1 cellular context compared by ENCODE assay signal in the genomic region with DNA sequence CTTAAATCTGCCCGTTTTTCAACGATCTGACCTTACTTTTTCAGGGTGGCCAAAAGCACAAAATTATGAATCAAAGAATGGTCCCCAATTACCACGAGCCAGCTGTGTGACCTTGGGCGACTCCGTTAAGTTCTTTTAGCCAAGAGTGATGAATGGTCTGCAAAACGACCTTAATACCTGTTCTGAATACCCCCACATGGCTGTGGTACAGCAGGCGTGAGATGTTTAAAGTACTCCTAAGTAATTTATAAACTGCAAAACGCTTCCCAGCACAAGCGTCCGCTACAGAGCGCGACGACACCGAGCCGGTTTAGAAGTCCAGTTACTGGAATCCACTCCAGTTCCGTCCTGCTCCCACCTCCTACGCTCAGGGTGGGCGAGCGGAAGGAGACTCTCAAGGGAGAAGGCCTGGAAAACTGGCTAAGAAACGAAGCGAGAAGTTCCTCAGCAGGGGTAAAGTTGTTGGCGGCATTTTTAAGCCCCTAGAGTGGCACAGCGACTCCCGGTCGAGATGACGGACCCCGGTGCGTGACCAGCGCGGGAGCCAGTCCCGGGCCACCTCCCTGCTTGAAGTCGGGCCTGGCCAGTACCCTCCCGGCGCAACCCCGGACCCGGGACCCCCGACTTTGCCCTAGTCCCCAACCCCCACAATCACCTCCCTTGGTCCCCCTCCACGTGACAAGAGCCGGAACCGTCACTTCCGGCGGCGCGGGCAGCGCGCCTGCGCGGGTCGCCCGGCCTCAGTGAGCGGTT.
TF ChIP-seq lines count a peak whose summit lies in the region.

No MANE protein-coding gene starts in this region.

TF ChIP-seq in K562, 482 proteins besides CTCF, POLR2A, EP300 and RAD21 (continued from another document and continues in another):
- TF ChIP-seq MYNN (IDR thresholded peaks at IDR 0.05) (0 out of 2 replicates have a peak, but pooled peaks have one; percentile 21), MYNN (CRISPR knock-in tag; IDR thresholded peaks at IDR 0.05) (no peak), ZNF717 (CRISPR knock-in tag; IDR thresholded peaks at IDR 0.05) (no peak), PHF8 (IDR thresholded peaks at IDR 0.05; ENCODE audit: borderline replicate concordance, low read length) (peak; percentile 48; the same call in 1 of the 2 replicates), ZNF146 (CRISPR knock-in tag; IDR thresholded peaks at IDR 0.05; ENCODE audit: unreplicated experiment) (no peak), CREM (IDR thresholded peaks at IDR 0.05; ENCODE audit: low read depth) (peak; percentile 89), MAFG (tag; conservative IDR thresholded peaks at IDR 0.05) (no peak), KLF13 (tag; IDR thresholded peaks at IDR 0.05; ENCODE audit: borderline replicate concordance, low read depth) (no peak), HNRNPLL (IDR thresholded peaks at IDR 0.05; ENCODE audit: low read depth, low read length, poor library complexity, severe bottlenecking) (peak; percentile 39), ETV5 (CRISPR knock-in tag; IDR thresholded peaks at IDR 0.05; ENCODE audit: low read depth) (peak; percentile 67), DDX20 (tag; IDR thresholded peaks at IDR 0.05; ENCODE audit: low read depth) (no peak), KAT8 (IDR thresholded peaks at IDR 0.05; ENCODE audit: low read depth) (no peak), CTBP1 (IDR thresholded peaks at IDR 0.05; ENCODE audit: borderline replicate concordance) (no peak), ZNF445 (CRISPR knock-in tag; IDR thresholded peaks at IDR 0.05; ENCODE audit: low read depth) (no peak), HSF4 (CRISPR knock-in tag; IDR thresholded peaks at IDR 0.05; ENCODE audit: borderline replicate concordance) (no peak), KAT7 (CRISPR knock-in tag; IDR thresholded peaks at IDR 0.05; ENCODE audit: borderline replicate concordance) (peak; percentile 68), BHLHE40 (IDR thresholded peaks at IDR 0.05; ENCODE audit: low read length) (peak; percentile 67), POLR2H (tag; IDR thresholded peaks at IDR 0.05; ENCODE audit: low read depth) (peak; percentile 6; the same call in 1 of the 2 replicates), YY1 (IDR thresholded peaks at IDR 0.05; ENCODE audit: borderline replicate concordance in 1 of 3, control insufficient read depth in 1 of 3, extremely low read depth in 1 of 3, insufficient read depth in 3 of 3, insufficient read length in 1 of 3, insufficient replicate concordance in 2 of 3, low read depth in 1 of 3, low read length in 2 of 3) (peak in 1 of 3 experiments; percentile 48), ZNF263 (CRISPR knock-in tag; IDR thresholded peaks at IDR 0.05; ENCODE audit: borderline replicate concordance) (no peak), TOE1 (IDR thresholded peaks at IDR 0.05; ENCODE audit: borderline replicate concordance) (peak; percentile 73; the same call in 1 of the 2 replicates), TOE1 (CRISPR knock-in tag; IDR thresholded peaks at IDR 0.05; ENCODE audit: borderline replicate concordance, low read depth) (0 out of 2 replicates have a peak, but pooled peaks have one; percentile 27), ZNF133 (CRISPR knock-in tag; IDR thresholded peaks at IDR 0.05) (no peak), MAZ (CRISPR knock-in tag; conservative IDR thresholded peaks at IDR 0.05 in 1 of 2, IDR thresholded peaks at IDR 0.05 in 1 of 2) (peak in 1 of 2 experiments; percentile 55; a peak in 1 of 4 replicates), NCOA2 (IDR thresholded peaks at IDR 0.05; ENCODE audit: partially characterized antibody in 2 of 2) (no peak), MYC (IDR thresholded peaks at IDR 0.05; ENCODE audit: low read depth, low read length) (peak; percentile 83), MYC (CRISPR knock-in tag; IDR thresholded peaks at IDR 0.05; ENCODE audit: borderline replicate concordance, low read depth) (peak; percentile 84; the same call in 1 of the 2 replicates), TCF7 (IDR thresholded peaks at IDR 0.05; ENCODE audit: borderline replicate concordance) (peak; percentile 35; the same call in 1 of the 2 replicates), ZNF830 (CRISPR knock-in tag; IDR thresholded peaks at IDR 0.05) (peak; percentile 39; the same call in 1 of the 2 replicates), ZNF41 (CRISPR knock-in tag; conservative IDR thresholded peaks at IDR 0.05) (no peak), ZFP1 (CRISPR knock-in tag; IDR thresholded peaks at IDR 0.05) (no peak), ETV1 (tag; conservative IDR thresholded peaks at IDR 0.05; ENCODE audit: low read depth) (peak; percentile 70), MEIS2 (IDR thresholded peaks at IDR 0.05; ENCODE audit: partially characterized antibody) (peak; percentile 3), GATAD2A (IDR thresholded peaks at IDR 0.05) (peak; percentile 37; the same call in 1 of the 2 replicates), NFE2 (IDR thresholded peaks at IDR 0.05; ENCODE audit: low read depth) (no peak), RAD51 (IDR thresholded peaks at IDR 0.05; ENCODE audit: borderline replicate concordance, low read depth) (peak; percentile 89), SNRNP70 (optimal IDR thresholded peaks at IDR 0.05; ENCODE audit: low read depth, low read length) (no peak)
- TF ChIP-seq, protein P1, sequence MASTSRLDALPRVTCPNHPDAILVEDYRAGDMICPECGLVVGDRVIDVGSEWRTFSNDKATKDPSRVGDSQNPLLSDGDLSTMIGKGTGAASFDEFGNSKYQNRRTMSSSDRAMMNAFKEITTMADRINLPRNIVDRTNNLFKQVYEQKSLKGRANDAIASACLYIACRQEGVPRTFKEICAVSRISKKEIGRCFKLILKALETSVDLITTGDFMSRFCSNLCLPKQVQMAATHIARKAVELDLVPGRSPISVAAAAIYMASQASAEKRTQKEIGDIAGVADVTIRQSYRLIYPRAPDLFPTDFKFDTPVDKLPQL (IDR thresholded peaks at IDR 0.05; ENCODE audit: extremely low read depth, insufficient read length): no peak
- TF ChIP-seq, protein P2, sequence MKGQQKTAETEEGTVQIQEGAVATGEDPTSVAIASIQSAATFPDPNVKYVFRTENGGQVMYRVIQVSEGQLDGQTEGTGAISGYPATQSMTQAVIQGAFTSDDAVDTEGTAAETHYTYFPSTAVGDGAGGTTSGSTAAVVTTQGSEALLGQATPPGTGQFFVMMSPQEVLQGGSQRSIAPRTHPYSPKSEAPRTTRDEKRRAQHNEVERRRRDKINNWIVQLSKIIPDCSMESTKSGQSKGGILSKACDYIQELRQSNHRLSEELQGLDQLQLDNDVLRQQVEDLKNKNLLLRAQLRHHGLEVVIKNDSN (CRISPR knock-in tag; IDR thresholded peaks at IDR 0.05): peak; percentile 92
- TF ChIP-seq, protein P3, sequence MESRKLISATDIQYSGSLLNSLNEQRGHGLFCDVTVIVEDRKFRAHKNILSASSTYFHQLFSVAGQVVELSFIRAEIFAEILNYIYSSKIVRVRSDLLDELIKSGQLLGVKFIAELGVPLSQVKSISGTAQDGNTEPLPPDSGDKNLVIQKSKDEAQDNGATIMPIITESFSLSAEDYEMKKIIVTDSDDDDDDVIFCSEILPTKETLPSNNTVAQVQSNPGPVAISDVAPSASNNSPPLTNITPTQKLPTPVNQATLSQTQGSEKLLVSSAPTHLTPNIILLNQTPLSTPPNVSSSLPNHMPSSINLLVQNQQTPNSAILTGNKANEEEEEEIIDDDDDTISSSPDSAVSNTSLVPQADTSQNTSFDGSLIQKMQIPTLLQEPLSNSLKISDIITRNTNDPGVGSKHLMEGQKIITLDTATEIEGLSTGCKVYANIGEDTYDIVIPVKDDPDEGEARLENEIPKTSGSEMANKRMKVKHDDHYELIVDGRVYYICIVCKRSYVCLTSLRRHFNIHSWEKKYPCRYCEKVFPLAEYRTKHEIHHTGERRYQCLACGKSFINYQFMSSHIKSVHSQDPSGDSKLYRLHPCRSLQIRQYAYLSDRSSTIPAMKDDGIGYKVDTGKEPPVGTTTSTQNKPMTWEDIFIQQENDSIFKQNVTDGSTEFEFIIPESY (CRISPR knock-in tag; IDR thresholded peaks at IDR 0.05): peak; percentile 30; the same call in 1 of the 2 replicates
- TF ChIP-seq, protein P4, sequence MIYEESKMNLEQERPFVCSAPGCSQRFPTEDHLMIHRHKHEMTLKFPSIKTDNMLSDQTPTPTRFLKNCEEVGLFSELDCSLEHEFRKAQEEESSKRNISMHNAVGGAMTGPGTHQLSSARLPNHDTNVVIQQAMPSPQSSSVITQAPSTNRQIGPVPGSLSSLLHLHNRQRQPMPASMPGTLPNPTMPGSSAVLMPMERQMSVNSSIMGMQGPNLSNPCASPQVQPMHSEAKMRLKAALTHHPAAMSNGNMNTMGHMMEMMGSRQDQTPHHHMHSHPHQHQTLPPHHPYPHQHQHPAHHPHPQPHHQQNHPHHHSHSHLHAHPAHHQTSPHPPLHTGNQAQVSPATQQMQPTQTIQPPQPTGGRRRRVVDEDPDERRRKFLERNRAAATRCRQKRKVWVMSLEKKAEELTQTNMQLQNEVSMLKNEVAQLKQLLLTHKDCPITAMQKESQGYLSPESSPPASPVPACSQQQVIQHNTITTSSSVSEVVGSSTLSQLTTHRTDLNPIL (CRISPR knock-in tag; IDR thresholded peaks at IDR 0.05): 0 out of 2 replicates have a peak, but pooled peaks have one; percentile 52
- TF ChIP-seq, protein P5, sequence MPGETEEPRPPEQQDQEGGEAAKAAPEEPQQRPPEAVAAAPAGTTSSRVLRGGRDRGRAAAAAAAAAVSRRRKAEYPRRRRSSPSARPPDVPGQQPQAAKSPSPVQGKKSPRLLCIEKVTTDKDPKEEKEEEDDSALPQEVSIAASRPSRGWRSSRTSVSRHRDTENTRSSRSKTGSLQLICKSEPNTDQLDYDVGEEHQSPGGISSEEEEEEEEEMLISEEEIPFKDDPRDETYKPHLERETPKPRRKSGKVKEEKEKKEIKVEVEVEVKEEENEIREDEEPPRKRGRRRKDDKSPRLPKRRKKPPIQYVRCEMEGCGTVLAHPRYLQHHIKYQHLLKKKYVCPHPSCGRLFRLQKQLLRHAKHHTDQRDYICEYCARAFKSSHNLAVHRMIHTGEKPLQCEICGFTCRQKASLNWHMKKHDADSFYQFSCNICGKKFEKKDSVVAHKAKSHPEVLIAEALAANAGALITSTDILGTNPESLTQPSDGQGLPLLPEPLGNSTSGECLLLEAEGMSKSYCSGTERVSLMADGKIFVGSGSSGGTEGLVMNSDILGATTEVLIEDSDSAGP (CRISPR knock-in tag; IDR thresholded peaks at IDR 0.05): no peak
- TF ChIP-seq, protein P6, sequence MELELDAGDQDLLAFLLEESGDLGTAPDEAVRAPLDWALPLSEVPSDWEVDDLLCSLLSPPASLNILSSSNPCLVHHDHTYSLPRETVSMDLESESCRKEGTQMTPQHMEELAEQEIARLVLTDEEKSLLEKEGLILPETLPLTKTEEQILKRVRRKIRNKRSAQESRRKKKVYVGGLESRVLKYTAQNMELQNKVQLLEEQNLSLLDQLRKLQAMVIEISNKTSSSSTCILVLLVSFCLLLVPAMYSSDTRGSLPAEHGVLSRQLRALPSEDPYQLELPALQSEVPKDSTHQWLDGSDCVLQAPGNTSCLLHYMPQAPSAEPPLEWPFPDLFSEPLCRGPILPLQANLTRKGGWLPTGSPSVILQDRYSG (tag; conservative IDR thresholded peaks at IDR 0.05; ENCODE audit: low read depth): no peak
- TF ChIP-seq, protein P7, sequence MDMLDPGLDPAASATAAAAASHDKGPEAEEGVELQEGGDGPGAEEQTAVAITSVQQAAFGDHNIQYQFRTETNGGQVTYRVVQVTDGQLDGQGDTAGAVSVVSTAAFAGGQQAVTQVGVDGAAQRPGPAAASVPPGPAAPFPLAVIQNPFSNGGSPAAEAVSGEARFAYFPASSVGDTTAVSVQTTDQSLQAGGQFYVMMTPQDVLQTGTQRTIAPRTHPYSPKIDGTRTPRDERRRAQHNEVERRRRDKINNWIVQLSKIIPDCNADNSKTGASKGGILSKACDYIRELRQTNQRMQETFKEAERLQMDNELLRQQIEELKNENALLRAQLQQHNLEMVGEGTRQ (CRISPR knock-in tag; IDR thresholded peaks at IDR 0.05): peak; percentile 87
- TF ChIP-seq, protein P8, sequence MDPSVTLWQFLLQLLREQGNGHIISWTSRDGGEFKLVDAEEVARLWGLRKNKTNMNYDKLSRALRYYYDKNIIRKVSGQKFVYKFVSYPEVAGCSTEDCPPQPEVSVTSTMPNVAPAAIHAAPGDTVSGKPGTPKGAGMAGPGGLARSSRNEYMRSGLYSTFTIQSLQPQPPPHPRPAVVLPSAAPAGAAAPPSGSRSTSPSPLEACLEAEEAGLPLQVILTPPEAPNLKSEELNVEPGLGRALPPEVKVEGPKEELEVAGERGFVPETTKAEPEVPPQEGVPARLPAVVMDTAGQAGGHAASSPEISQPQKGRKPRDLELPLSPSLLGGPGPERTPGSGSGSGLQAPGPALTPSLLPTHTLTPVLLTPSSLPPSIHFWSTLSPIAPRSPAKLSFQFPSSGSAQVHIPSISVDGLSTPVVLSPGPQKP (CRISPR knock-in tag; IDR thresholded peaks at IDR 0.05): no peak
- TF ChIP-seq, protein P9, sequence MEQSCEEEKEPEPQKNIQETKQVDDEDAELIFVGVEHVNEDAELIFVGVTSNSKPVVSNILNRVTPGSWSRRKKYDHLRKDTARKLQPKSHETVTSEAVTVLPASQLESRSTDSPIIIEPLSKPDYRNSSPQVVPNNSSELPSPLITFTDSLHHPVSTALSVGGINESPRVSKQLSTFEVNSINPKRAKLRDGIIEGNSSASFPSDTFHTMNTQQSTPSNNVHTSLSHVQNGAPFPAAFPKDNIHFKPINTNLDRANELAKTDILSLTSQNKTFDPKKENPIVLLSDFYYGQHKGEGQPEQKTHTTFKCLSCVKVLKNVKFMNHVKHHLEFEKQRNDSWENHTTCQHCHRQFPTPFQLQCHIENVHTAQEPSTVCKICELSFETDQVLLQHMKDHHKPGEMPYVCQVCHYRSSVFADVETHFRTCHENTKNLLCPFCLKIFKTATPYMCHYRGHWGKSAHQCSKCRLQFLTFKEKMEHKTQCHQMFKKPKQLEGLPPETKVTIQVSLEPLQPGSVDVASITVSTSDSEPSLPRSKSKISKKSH (CRISPR knock-in tag; IDR thresholded peaks at IDR 0.05): no peak
- TF ChIP-seq, protein P10, sequence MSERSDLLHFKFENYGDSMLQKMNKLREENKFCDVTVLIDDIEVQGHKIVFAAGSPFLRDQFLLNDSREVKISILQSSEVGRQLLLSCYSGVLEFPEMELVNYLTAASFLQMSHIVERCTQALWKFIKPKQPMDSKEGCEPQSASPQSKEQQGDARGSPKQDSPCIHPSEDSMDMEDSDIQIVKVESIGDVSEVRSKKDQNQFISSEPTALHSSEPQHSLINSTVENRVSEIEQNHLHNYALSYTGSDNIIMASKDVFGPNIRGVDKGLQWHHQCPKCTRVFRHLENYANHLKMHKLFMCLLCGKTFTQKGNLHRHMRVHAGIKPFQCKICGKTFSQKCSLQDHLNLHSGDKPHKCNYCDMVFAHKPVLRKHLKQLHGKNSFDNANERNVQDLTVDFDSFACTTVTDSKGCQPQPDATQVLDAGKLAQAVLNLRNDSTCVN (CRISPR knock-in tag; IDR thresholded peaks at IDR 0.05): 0 out of 2 replicates have a peak, but pooled peaks have one; percentile 33
